2 cellular contexts compared by ENCODE assay signal in genomic region chr15:85031086-85031943, GRCh38.
TF ChIP-seq lines count a peak whose summit lies in the region.

No MANE protein-coding gene starts in this region.

TF ChIP-seq in SK-N-SH, 30 proteins besides CTCF, POLR2A, EP300 and RAD21:
- TF ChIP-seq, protein P1, sequence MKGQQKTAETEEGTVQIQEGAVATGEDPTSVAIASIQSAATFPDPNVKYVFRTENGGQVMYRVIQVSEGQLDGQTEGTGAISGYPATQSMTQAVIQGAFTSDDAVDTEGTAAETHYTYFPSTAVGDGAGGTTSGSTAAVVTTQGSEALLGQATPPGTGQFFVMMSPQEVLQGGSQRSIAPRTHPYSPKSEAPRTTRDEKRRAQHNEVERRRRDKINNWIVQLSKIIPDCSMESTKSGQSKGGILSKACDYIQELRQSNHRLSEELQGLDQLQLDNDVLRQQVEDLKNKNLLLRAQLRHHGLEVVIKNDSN (IDR thresholded peaks at IDR 0.05; ENCODE audit: borderline replicate concordance, low read depth), result no peak
- TF ChIP-seq GATA2 (CRISPR knock-in tag; IDR thresholded peaks at IDR 0.05) (peak; percentile 29; the same call in 1 of the 2 replicates), YY1 (IDR thresholded peaks at IDR 0.05; ENCODE audit: low read depth) (no peak), PBX3 (IDR thresholded peaks at IDR 0.05) (no peak)

TF ChIP-seq in H1, 55 proteins besides CTCF, POLR2A, EP300 and RAD21:
- TF ChIP-seq RNF2 (IDR thresholded peaks at IDR 0.05; ENCODE audit: borderline replicate concordance, low read depth, low read length, missing control alignments, poor library complexity, severe bottlenecking), result no peak
- no peak for TF ChIP-seq SP4 (IDR thresholded peaks at IDR 0.05; ENCODE audit: low read length)
- no peak for TF ChIP-seq RBBP5 (IDR thresholded peaks at IDR 0.05; ENCODE audit: borderline replicate concordance, low read depth, low read length)
- no peak for TF ChIP-seq SP1 (IDR thresholded peaks at IDR 0.05; ENCODE audit: low read depth, low read length)
- no peak for TF ChIP-seq CBX5 (IDR thresholded peaks at IDR 0.05; ENCODE audit: low read depth, low read length)
- TF ChIP-seq CREB1 (IDR thresholded peaks at IDR 0.05), result no peak
- no peak for TF ChIP-seq RXRA (IDR thresholded peaks at IDR 0.05; ENCODE audit: insufficient read depth, low read depth, low read length)
- no peak for TF ChIP-seq USF2 (IDR thresholded peaks at IDR 0.05; ENCODE audit: low read length)
- TF ChIP-seq HDAC2 (IDR thresholded peaks at IDR 0.05; ENCODE audit: borderline replicate concordance in 1 of 2, low read depth in 2 of 2, low read length in 2 of 2), result no peak
- TF ChIP-seq TBP (IDR thresholded peaks at IDR 0.05; ENCODE audit: low read depth, low read length), result no peak
- no peak for TF ChIP-seq POU5F1 (IDR thresholded peaks at IDR 0.05; ENCODE audit: low read depth, low read length)
- TF ChIP-seq ZNF274 (IDR thresholded peaks at IDR 0.05; ENCODE audit: borderline replicate concordance, extremely low read depth, low read length), result no peak
- no peak for TF ChIP-seq KDM5A (IDR thresholded peaks at IDR 0.05; ENCODE audit: low read length)
- TF ChIP-seq YY1 (IDR thresholded peaks at IDR 0.05; ENCODE audit: low read depth, low read length), result no peak
